Comparison of ENCODE assay signal across 11 cellular contexts in the genomic region with DNA sequence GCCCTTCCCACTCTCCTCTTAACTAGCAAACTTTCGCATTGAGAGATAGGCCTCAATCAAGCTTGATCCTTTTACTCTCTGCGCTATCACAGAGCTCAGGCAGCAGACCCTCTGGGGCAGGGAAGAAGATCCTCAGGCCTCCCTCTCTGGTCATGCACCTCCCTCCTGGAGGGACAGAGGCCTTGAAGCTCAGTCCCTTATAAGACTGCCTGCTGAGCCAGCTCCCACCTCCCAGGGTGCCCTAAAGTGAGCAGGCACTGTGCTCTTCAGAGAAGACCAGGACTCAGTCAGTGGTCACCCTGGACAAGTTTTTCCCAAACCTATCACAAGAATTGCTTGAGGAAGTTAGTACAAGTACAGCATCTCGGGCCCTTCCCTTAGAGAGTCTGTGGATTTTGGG. TPM values are rescaled to one million over a fixed set of nuclear protein-coding genes. Genes with fewer than 3 reads are reported as not detected.
DNase-seq lines count a peak whose midpoint lies in the region; ATAC-seq, FAIRE-seq and TF ChIP-seq lines count a peak whose summit lies in the region.
"Had no signal": no experiment of that assay in that cellular context is flagged by ENCODE, and none has a peak within 500 bp of the region (broad histone marks: within the 10 kb centered on the region; RNA-seq: fewer than 3 reads in every experiment).

No MANE protein-coding gene starts in this region.

- in situ Hi-C loops in GM12878 (cut with MboI), result no loop called here

- H3K79me2 ChIP-seq in GM12878 (ENCODE audit: control insufficient read depth, insufficient read depth, low read length) (peaks cover 73% of the 10 kb centered on the region), Karpas-422 (ENCODE audit: low read length) (no peaks in the 10 kb centered on the region)

- H3K27ac Mint-ChIP-seq in CD14-positive monocyte, result peak overlapping the region in 6 of 7 donors; percentile 66 to 97 (median 86)
- peak overlapping the region; percentile 84 to 99 (median 95) for H3K27ac Mint-ChIP-seq in CD8-positive, alpha-beta memory T cell
- H3K27ac Mint-ChIP-seq in natural killer cell treated with Interleukin-12 subunit alpha and Interleukin-12 subunit beta and Interleukin-15 and Interleukin-18, amount 100 ng/mL, for 72 hours, result peak overlapping the region; percentile 86 to 90

- RAD21 ChIA-PET in GM12878 (lab: Charles Lee; ENCODE audit: unreplicated experiment), result interaction anchor here (1.0 to 3.2 kb wide), 4 partner anchors 13 to 89 kb away, joined by 3 to 22 read pairs (median 6); no protein-coding TSS in a partner anchor

- peak; percentile 3; the same call in 1 of the 3 replicates for ATAC-seq in GM12878
- ATAC-seq in natural killer cell treated with Interleukin-12 subunit alpha and Interleukin-12 subunit beta and Interleukin-15 and Interleukin-18, amount 100 ng/mL, for 72 hours, result peak in 1 of 2 donors; percentile 7
- ATAC-seq in HG03457 (IDR thresholded peaks at IDR 0.05; ENCODE audit: unreplicated experiment), result no peak

- POLR2A ChIA-PET in CD8-positive, alpha-beta memory T cell (lab: Charles Lee), result interaction anchor here (0.6 to 1.5 kb wide), 3 partner anchors 22 to 60 kb away, joined by 3 to 9 read pairs (median 4); partner anchors contain the start of genes B4GALT1 and SMU1
- POLR2A ChIA-PET in GM12878 (lab: Charles Lee), result interaction anchor here (0.6 to 1.8 kb wide), 8 partner anchors 11 to 121 kb away, joined by 3 to 6 read pairs (median 3); partner anchors contain the start of gene B4GALT1

- TF ChIP-seq RAD21 in GM12878 (IDR thresholded peaks at IDR 0.05; ENCODE audit: insufficient read depth, low read depth, low read length), result no peak

- no peak for TF ChIP-seq POLR2A in GM12878 (IDR thresholded peaks at IDR 0.05; ENCODE audit: low read depth, low read length)

- H3K9me3 Mint-ChIP-seq in CD14-positive monocyte, result peaks cover 0 to 2% (median 0%) of the 10 kb centered on the region in 7 donors
- H3K9me3 Mint-ChIP-seq in CD8-positive, alpha-beta memory T cell, result no peaks in the 10 kb centered on the region
- H3K9me3 Mint-ChIP-seq in natural killer cell treated with Interleukin-12 subunit alpha and Interleukin-12 subunit beta and Interleukin-15 and Interleukin-18, amount 100 ng/mL, for 72 hours, result no peaks in the 10 kb centered on the region

- H3K27me3 Mint-ChIP-seq in CD14-positive monocyte (ENCODE audit: low read depth in 3 of 3), result peaks cover 0 to 4% (median 0%) of the 10 kb centered on the region in 3 donors
- H3K27me3 Mint-ChIP-seq in CD8-positive, alpha-beta memory T cell, result peaks cover 0 to 1% of the 10 kb centered on the region in 2 donors
- H3K27me3 Mint-ChIP-seq in natural killer cell treated with Interleukin-12 subunit alpha and Interleukin-12 subunit beta and Interleukin-15 and Interleukin-18, amount 100 ng/mL, for 72 hours, result no peaks in the 10 kb centered on the region

- H3K4me3 ChIP-seq in CD8-positive, alpha-beta memory T cell (ENCODE audit: low read length), result peak overlapping the region; percentile 14
- H3K4me3 ChIP-seq in GM12878 (no peak overlapping the region), Karpas-422 (ENCODE audit: low read length) (no peak overlapping the region)
- H3K4me3 ChIP-seq: thoracic aorta had no signal

- no peaks in the 10 kb centered on the region for H3K27me3 ChIP-seq in CD8-positive, alpha-beta memory T cell (ENCODE audit: insufficient read depth, low read length, poor library complexity, severe bottlenecking)
- H3K27me3 ChIP-seq in GM12878 (replicated peaks in 1 of 2; ENCODE audit: control insufficient read depth in 2 of 2, insufficient read depth in 2 of 2, low read length in 1 of 2) (no peaks in the 10 kb centered on the region), Karpas-422 (ENCODE audit: low read length) (no peaks in the 10 kb centered on the region)

- peaks cover 16% of the 10 kb centered on the region for H3K36me3 ChIP-seq in CD8-positive, alpha-beta memory T cell (ENCODE audit: insufficient read depth, low read length)
- H3K36me3 ChIP-seq in GM12878 (ENCODE audit: control insufficient read depth in 2 of 2, insufficient read depth in 2 of 2, low read length in 1 of 2) (peaks cover 18 to 19% of the 10 kb centered on the region in 2 experiments), Karpas-422 (ENCODE audit: insufficient read depth, low read length) (no peaks in the 10 kb centered on the region)

- no peak for TF ChIP-seq EP300 in GM12878 (IDR thresholded peaks at IDR 0.05; ENCODE audit: borderline replicate concordance in 1 of 2, control insufficient read depth in 1 of 2, low read depth in 2 of 2, low read length in 2 of 2)

- H3K9ac ChIP-seq in GM12878 (ENCODE audit: control insufficient read depth, insufficient read depth, low read length), result peak overlapping the region; percentile 31; the same call in 1 of the 2 replicates
- H3K9ac ChIP-seq in Karpas-422 (ENCODE audit: low read length), result no peak overlapping the region

- intact Hi-C loops in CD14-positive monocyte (cut with micrococcal nuclease) (loop anchor here (2.0 to 5.0 kb wide), 2 partner anchors 20 to 35 kb away; no protein-coding TSS in a partner anchor), GM12878 (cut with micrococcal nuclease; ENCODE audit: unreplicated experiment) (no loop called here)

- H3K4me3 Mint-ChIP-seq in CD14-positive monocyte, result no peak overlapping the region
- H3K4me3 Mint-ChIP-seq in CD8-positive, alpha-beta memory T cell, result peak overlapping the region; percentile 62 to 88 (median 72)
- peak overlapping the region; percentile 84 for H3K4me3 Mint-ChIP-seq in natural killer cell treated with Interleukin-12 subunit alpha and Interleukin-12 subunit beta and Interleukin-15 and Interleukin-18, amount 100 ng/mL, for 72 hours

- CTCF ChIA-PET in CD8-positive, alpha-beta memory T cell (lab: Charles Lee), result interaction anchor here (0.8 to 1.6 kb wide), 3 partner anchors 10 to 30 kb away, joined by 4 to 6 read pairs (median 4); partner anchors contain the start of gene B4GALT1
- CTCF ChIA-PET in GM12878 (lab: Yijun Ruan, JAX), result interaction anchor here (0.6 to 1.5 kb wide), 6 partner anchors 25 to 89 kb away, joined by 3 to 8 read pairs (median 4); no protein-coding TSS in a partner anchor

- DNase-seq in CD14-positive monocyte (ENCODE audit: low spot score) (peak; percentile 13), GM12878 (ENCODE audit: low read depth, low spot score) (no peak), NCI-H446 treated with DMSO at 0.1 percent for 48 hours (lab: John Stamatoyannopoulos, UW) (no peak), Karpas-422 (no peak), SW 1271 (lab: John Stamatoyannopoulos, UW) (no peak)
- no peak for DNase-seq in CD8-positive, alpha-beta memory T cell
- no peak for DNase-seq in natural killer cell treated with Interleukin-12 subunit alpha and Interleukin-12 subunit beta and Interleukin-15 and Interleukin-18, amount 100 ng/mL, for 72 hours (ENCODE audit: low spot score)
- DNase-seq: NCI-H1048, SHP77 treated with DMSO at 0.1 percent for 48 hours had no signal

- FAIRE-seq in GM12878 (lab: Jason Lieb, UNC), result no peak

- H3K4me1 ChIP-seq in CD8-positive, alpha-beta memory T cell (ENCODE audit: insufficient read depth, low read length), result peaks cover 72% of the 10 kb centered on the region
- H3K4me1 ChIP-seq in GM12878 (ENCODE audit: control insufficient read depth, insufficient read depth, low read length), result peaks cover 72% of the 10 kb centered on the region
- no peaks in the 10 kb centered on the region for H3K4me1 ChIP-seq in Karpas-422 (ENCODE audit: low read length)

- H2AFZ ChIP-seq in GM12878 (ENCODE audit: control insufficient read depth, low read depth, low read length) (no peak overlapping the region), Karpas-422 (ENCODE audit: low read length) (no peak overlapping the region)

- no peak for TF ChIP-seq CTCF in CD14-positive monocyte (IDR thresholded peaks at IDR 0.05)
- no peak for TF ChIP-seq CTCF in GM12878 (IDR thresholded peaks at IDR 0.05 in 2 of 3, conservative IDR thresholded peaks at IDR 0.05 in 1 of 3; ENCODE audit: control insufficient read depth in 2 of 3, extremely low read depth in 1 of 3, insufficient read depth in 1 of 3, low read depth in 3 of 3, low read length in 3 of 3)

- H3K36me3 Mint-ChIP-seq in CD14-positive monocyte, result peaks cover 57 to 58% of the 10 kb centered on the region in 2 donors
- peaks cover 8 to 35% (median 9%) of the 10 kb centered on the region in 3 donors for H3K36me3 Mint-ChIP-seq in CD8-positive, alpha-beta memory T cell
- H3K36me3 Mint-ChIP-seq in natural killer cell treated with Interleukin-12 subunit alpha and Interleukin-12 subunit beta and Interleukin-15 and Interleukin-18, amount 100 ng/mL, for 72 hours, result peaks cover 5% of the 10 kb centered on the region

- H4K20me1 ChIP-seq in GM12878 (ENCODE audit: control insufficient read depth, insufficient read depth), result no peaks in the 10 kb centered on the region
- H4K20me1 ChIP-seq in Karpas-422 (ENCODE audit: insufficient read depth, low read depth, low read length), result peaks cover 27% of the 10 kb centered on the region

- 77% methylated on average over 3 of the region's 3 CpGs for WGBS in GM12878 (ENCODE audit: insufficient coverage, insufficient replicate concordance, low lambda C conversion rate, missing lambda C conversion rate)

- no peaks in the 10 kb centered on the region for H3K9me2 ChIP-seq in Karpas-422 (replicated peaks; ENCODE audit: insufficient read depth, low read length)

- SMC1A ChIA-PET in GM12878 (lab: Charles Lee; ENCODE audit: uncharacterized antibody, unreplicated experiment), result interaction anchor here (0.7 to 12.9 kb wide), 7 partner anchors 9 to 33 kb away, joined by 3 to 172 read pairs (median 5); no protein-coding TSS in a partner anchor

- peaks cover 72% of the 10 kb centered on the region for H3K4me1 Mint-ChIP-seq in CD14-positive monocyte
- peaks cover 80 to 90% (median 86%) of the 10 kb centered on the region in 3 donors for H3K4me1 Mint-ChIP-seq in CD8-positive, alpha-beta memory T cell
- peaks cover 74 to 80% of the 10 kb centered on the region in 2 donors for H3K4me1 Mint-ChIP-seq in natural killer cell treated with Interleukin-12 subunit alpha and Interleukin-12 subunit beta and Interleukin-15 and Interleukin-18, amount 100 ng/mL, for 72 hours (ENCODE audit: low read depth in 2 of 2)

- no peaks in the 10 kb centered on the region for H3K9me3 ChIP-seq in CD8-positive, alpha-beta memory T cell (ENCODE audit: low read length)
- H3K9me3 ChIP-seq in GM12878 (replicated peaks; ENCODE audit: control insufficient read depth, insufficient read depth, low read length) (no peaks in the 10 kb centered on the region), Karpas-422 (ENCODE audit: low read length) (no peaks in the 10 kb centered on the region)
- H3K9me3 ChIP-seq: thoracic aorta had no signal

- no peak overlapping the region for H3K27ac ChIP-seq in CD8-positive, alpha-beta memory T cell (ENCODE audit: low read depth, low read length)
- peak overlapping the region; percentile 85 for H3K27ac ChIP-seq in GM12878 (ENCODE audit: control insufficient read depth, insufficient read depth)
- no peak overlapping the region for H3K27ac ChIP-seq in Karpas-422 (ENCODE audit: low read length)
- H3K27ac ChIP-seq: thoracic aorta had no signal

- H3K4me2 ChIP-seq in GM12878 (ENCODE audit: control insufficient read depth, insufficient read depth) (peak overlapping the region; percentile 82), Karpas-422 (ENCODE audit: low read depth, low read length, poor library complexity, severe bottlenecking) (no peak overlapping the region)

- BruUV-seq in GM12878 (replicated peaks; lab: Mats Ljungman, UMichigan), result no TSS peak

RNA-seq across cellular contexts. Expression of gene B4GALT1, which starts 29.9 kb away (rescaled TPM):
- polyA plus RNA-seq in CD14-positive monocyte, result 10 to 100 TPM; 27.6 to 38.6 TPM
- 10 to 100 TPM; 38.0 to 38.3 TPM for total RNA-seq in CD8-positive, alpha-beta memory T cell
- 41.6 TPM for polyA plus RNA-seq in CD8-positive, alpha-beta memory T cell
- 47.6 and 51.1 TPM in 2 replicates for total RNA-seq in GM12878 (2013; cell fraction: nucleolus; rRNA removed)
- 23.4 and 24.2 TPM in 2 replicates for total RNA-seq in GM12878 (2014; rRNA removed)
- 12.7 and 15.3 TPM in 2 replicates for total RNA-seq in GM12878 (2014; rRNA removed; fragmentation: Illumina TruSeq; extraction: Trizol)
- total RNA-seq in GM12878 (2021), result 77.5 and 79.0 TPM in 2 replicates
- polyA plus RNA-seq in GM12878 (2011; ENCODE audit: low read depth), result 50.1 TPM
- 29.6 and 36.5 TPM in 2 replicates for polyA plus RNA-seq in GM12878 (2011; rRNA removed)
- 36.7 and 49.7 TPM in 2 replicates for polyA plus RNA-seq in GM12878 (2011; cell fraction: cytosol; rRNA removed)
- polyA plus RNA-seq in GM12878 (2011; cell fraction: nucleus; rRNA removed), result 16.8 and 18.8 TPM in 2 replicates
- 58.2 and 65.9 TPM in 2 replicates for polyA plus RNA-seq in GM12878 (2012)
- polyA plus RNA-seq in GM12878 (2014; fragmentation: Illumina TruSeq; extraction: Trizol), result 66.7 and 68.8 TPM in 2 replicates
- 10 to 100 TPM; 22.4 to 23.3 TPM for polyA plus RNA-seq in GM12878 (2014; fragmentation: Nextera tagmentation; extraction: Ambion mirVana)
- polyA plus RNA-seq in GM12878 (2014; rRNA removed), result 42.6 and 45.5 TPM in 2 replicates
- polyA plus RNA-seq in GM12878 (2016; fragmentation: Nextera tagmentation; extraction: Ambion mirVana), result 10 to 100 TPM; 50.2 to 50.8 TPM
- polyA minus RNA-seq in GM12878 (2011; rRNA and poly(A)+ RNA removed), result 48.3 and 58.3 TPM in 2 replicates
- 25.8 and 27.2 TPM in 2 replicates for polyA minus RNA-seq in GM12878 (2011; cell fraction: cytosol; rRNA and poly(A)+ RNA removed)
- 10.3 and 16.8 TPM in 2 replicates for polyA minus RNA-seq in GM12878 (2011; cell fraction: nucleus; rRNA and poly(A)+ RNA removed)
- 10 to 100 TPM; 51.4 to 90.6 TPM for total RNA-seq in natural killer cell treated with Interleukin-12 subunit alpha and Interleukin-12 subunit beta and Interleukin-15 and Interleukin-18, amount 100 ng/mL, for 72 hours
- total RNA-seq in Karpas-422 (2014; rRNA removed; shearing (Covaris generic); ENCODE audit: low replicate concordance), result 4.0 and 6.9 TPM in 2 replicates

Comparison
In these comparisons a context has a peak if more than half of its experiments do, and no peak if none do; other contexts are left out.
1. H3K4me3 Mint-ChIP-seq: peak in CD8-positive, alpha-beta memory T cell (7 of 7) and natural killer cell treated with Interleukin-12 subunit alpha and Interleukin-12 subunit beta and Interleukin-15 and Interleukin-18, amount 100 ng/mL, for 72 hours (single experiment); none in CD14-positive monocyte (0 of 2).
2. Peak in every context shown above with its lines, with median percentiles within 50 percentile points of each other: H3K27ac Mint-ChIP-seq.